Comparison of ENCODE assay signal across 28 cellular contexts in genomic region chr7:66640802-66641525, GRCh38. TPM values are rescaled to one million over a fixed set of nuclear protein-coding genes. Genes with fewer than 3 reads are reported as not detected.
DNase-seq lines count a peak whose midpoint lies in the region; ATAC-seq and TF ChIP-seq lines count a peak whose summit lies in the region.
"Had no signal": no experiment of that assay in that cellular context is flagged by ENCODE, and none has a peak within 500 bp of the region (broad histone marks: within the 10 kb centered on the region; RNA-seq: fewer than 3 reads in every experiment).

No MANE protein-coding gene starts in this region.

- H3K27ac ChIP-seq in caudate nucleus (ENCODE audit: low read depth, low read length) (peak overlapping the region; percentile 56), right lobe of liver (no peak overlapping the region), substantia nigra (ENCODE audit: low read depth, low read length, poor library complexity, severe bottlenecking) (peak overlapping the region; percentile 42), brain microvascular endothelial cell (no peak overlapping the region), tibial artery (no peak overlapping the region), testis (no peak overlapping the region)
- no peak overlapping the region for H3K27ac ChIP-seq in CD8-positive, alpha-beta memory T cell (ENCODE audit: low read depth, low read length)
- H3K27ac ChIP-seq: SK-N-MC, spleen had no signal

- POLR2A ChIA-PET in CD8-positive, alpha-beta memory T cell (lab: Charles Lee), result no interaction called here

- H3K4me1 Mint-ChIP-seq in CD8-positive, alpha-beta memory T cell, result peaks cover 21 to 43% (median 22%) of the 10 kb centered on the region in 3 donors

- H3K4me1 ChIP-seq in right lobe of liver (peaks cover 0 to 6% (median 0%) of the 10 kb centered on the region in 4 donors), tibial artery (no peaks in the 10 kb centered on the region), testis (no peaks in the 10 kb centered on the region)
- H3K4me1 ChIP-seq in CD8-positive, alpha-beta memory T cell (ENCODE audit: insufficient read depth, low read length), result no peaks in the 10 kb centered on the region

- TF ChIP-seq POLR2A in right lobe of liver (IDR thresholded peaks at IDR 0.05) (no peak), testis (IDR thresholded peaks at IDR 0.05) (no peak)

- TF ChIP-seq CTCF in right lobe of liver (IDR thresholded peaks at IDR 0.05) (no peak), brain microvascular endothelial cell (IDR thresholded peaks at IDR 0.05; ENCODE audit: low read depth, low read length, missing control alignments) (no peak), tibial artery (IDR thresholded peaks at IDR 0.05) (no peak), testis (IDR thresholded peaks at IDR 0.05) (no peak)

- H3K36me3 ChIP-seq in right lobe of liver (peaks cover 0 to 41% (median 7%) of the 10 kb centered on the region in 4 donors), brain microvascular endothelial cell (replicated peaks) (peaks cover 69% of the 10 kb centered on the region), tibial artery (peaks cover 58 to 87% (median 77%) of the 10 kb centered on the region in 3 donors), testis (ENCODE audit: low read depth, missing control alignments) (no peaks in the 10 kb centered on the region)
- H3K36me3 ChIP-seq in CD8-positive, alpha-beta memory T cell (ENCODE audit: insufficient read depth, low read length), result peaks cover 32% of the 10 kb centered on the region

- H3K36me3 Mint-ChIP-seq in CD8-positive, alpha-beta memory T cell, result peaks cover 6 to 87% (median 30%) of the 10 kb centered on the region in 3 donors

- intact Hi-C loops in right lobe of liver (cut with DNase I) (no loop called here), tibial artery (cut with DNase I; ENCODE audit: low total_unique reads) (no loop called here), testis (cut with DNase I; ENCODE audit: low total_unique reads) (no loop called here)

- H3K27me3 ChIP-seq in right lobe of liver (no peaks in the 10 kb centered on the region), brain microvascular endothelial cell (replicated peaks) (no peaks in the 10 kb centered on the region), tibial artery (no peaks in the 10 kb centered on the region), testis (no peaks in the 10 kb centered on the region)
- no peaks in the 10 kb centered on the region for H3K27me3 ChIP-seq in CD8-positive, alpha-beta memory T cell (ENCODE audit: insufficient read depth, low read length, poor library complexity, severe bottlenecking)
- H3K27me3 ChIP-seq: spleen had no signal

- peak; percentile 40 for DNase-seq in HuH-7 (ENCODE audit: low spot score)
- DNase-seq in caudate nucleus (lab: John Stamatoyannopoulos, UW), result no peak
- DNase-seq in right lobe of liver, result no peak
- no peak for DNase-seq in substantia nigra (lab: John Stamatoyannopoulos, UW)
- DNase-seq in brain microvascular endothelial cell, result no peak
- DNase-seq in tibial artery, result no peak
- no peak for DNase-seq in CD8-positive, alpha-beta memory T cell
- DNase-seq in testis, result no peak
- DNase-seq: activated CD4-positive, alpha-beta T cell treated with anti-CD3 and anti-CD28 coated beads, Interleukin-2, amount 10 ng/mL, durations not matched to agents 7 days and 5 days; activated naive CD4-positive, alpha-beta T cell treated with anti-CD3 and anti-CD28 coated beads for 36 hours; activated T-cell treated with anti-CD3 and anti-CD28 coated beads, Interleukin-2, amount 50 U/mL, for 48 hours; CD8-positive, alpha-beta T cell; cortex of kidney; DMS53; glutamatergic neuron; HFFc6; Kasumi-1; kidney; mammary epithelial cell; NCI-H1694 treated with DMSO at 0.1 percent for 48 hours; NCI-H2171 treated with DMSO at 0.1 percent for 48 hours; NCI-H524; occipital lobe; spleen; stimulated activated CD4-positive, alpha-beta T cell treated with anti-CD3 and anti-CD28 coated beads, Interleukin-4, amount 100 ng/mL, for 1 hour; stimulated activated naive CD4-positive, alpha-beta T cell; T-helper 2 cell had no signal

- peak; percentile 36 to 74 (median 66) for ATAC-seq in right lobe of liver
- ATAC-seq: CD8-positive, alpha-beta T cell had no signal

- H3K9me3 Mint-ChIP-seq in CD8-positive, alpha-beta memory T cell, result no peaks in the 10 kb centered on the region
- H3K9me3 Mint-ChIP-seq: activated CD4-positive, alpha-beta T cell treated with anti-CD3 and anti-CD28 coated beads, Interleukin-2, amount 10 ng/mL, durations not matched to agents 7 days and 5 days; activated naive CD4-positive, alpha-beta T cell treated with anti-CD3 and anti-CD28 coated beads for 36 hours; CD8-positive, alpha-beta T cell; HFFc6 had no signal

- CTCF ChIA-PET in CD8-positive, alpha-beta memory T cell (lab: Charles Lee), result no interaction called here

- 66% methylated on average over 7 of the region's 7 CpGs for WGBS in right lobe of liver (ENCODE audit: insufficient coverage, low coverage, low lambda C conversion rate, missing lambda C conversion rate)
- WGBS in testis, 2 donors, result 85 to 92% methylated on average over 7 of the region's 7 CpGs

- H3K27ac Mint-ChIP-seq in CD8-positive, alpha-beta memory T cell, result peak overlapping the region in 4 of 8 donors; percentile 6 to 64 (median 49)
- H3K27ac Mint-ChIP-seq: activated CD4-positive, alpha-beta T cell treated with anti-CD3 and anti-CD28 coated beads, Interleukin-2, amount 10 ng/mL, durations not matched to agents 7 days and 5 days; activated naive CD4-positive, alpha-beta T cell treated with anti-CD3 and anti-CD28 coated beads for 36 hours; CD8-positive, alpha-beta T cell; HFFc6 had no signal

- in situ Hi-C loops in brain microvascular endothelial cell (cut with HindIII; ENCODE audit: low pct_ligation_motif_present, low sequenced_read_pairs), result no loop called here

- no peaks in the 10 kb centered on the region for H3K9me3 ChIP-seq in right lobe of liver
- H3K9me3 ChIP-seq in tibial artery, result no peaks in the 10 kb centered on the region
- no peaks in the 10 kb centered on the region for H3K9me3 ChIP-seq in CD8-positive, alpha-beta memory T cell (ENCODE audit: low read length)
- no peaks in the 10 kb centered on the region for H3K9me3 ChIP-seq in testis
- H3K9me3 ChIP-seq: spleen had no signal

- no peaks in the 10 kb centered on the region for H3K27me3 Mint-ChIP-seq in CD8-positive, alpha-beta memory T cell
- H3K27me3 Mint-ChIP-seq: activated CD4-positive, alpha-beta T cell treated with anti-CD3 and anti-CD28 coated beads, Interleukin-2, amount 10 ng/mL, durations not matched to agents 7 days and 5 days had no signal

- H3K4me3 ChIP-seq in right lobe of liver (no peak overlapping the region), brain microvascular endothelial cell (ENCODE audit: low read depth, low read length) (no peak overlapping the region), tibial artery (no peak overlapping the region), testis (no peak overlapping the region)
- H3K4me3 ChIP-seq in CD8-positive, alpha-beta memory T cell (ENCODE audit: low read length), result no peak overlapping the region
- H3K4me3 ChIP-seq: SK-N-MC, spleen had no signal

- H3K4me3 Mint-ChIP-seq in CD8-positive, alpha-beta memory T cell, result no peak overlapping the region
- H3K4me3 Mint-ChIP-seq: activated CD4-positive, alpha-beta T cell treated with anti-CD3 and anti-CD28 coated beads, Interleukin-2, amount 10 ng/mL, durations not matched to agents 7 days and 5 days; activated naive CD4-positive, alpha-beta T cell treated with anti-CD3 and anti-CD28 coated beads for 36 hours; CD8-positive, alpha-beta T cell; HFFc6 had no signal

RNA-seq across cellular contexts. Expression of gene KCTD7, which starts 12.3 kb away (rescaled TPM):
- total RNA-seq in right lobe of liver (1 to 10 TPM; 1.4 to 5.7 (median 3.9) TPM), testis (10 to 100 TPM; 62.4 to 71.7 TPM)
- 10 to 100 TPM; 11.6 to 12.5 TPM for total RNA-seq in CD8-positive, alpha-beta memory T cell
- 17.1 TPM for polyA plus RNA-seq in CD8-positive, alpha-beta memory T cell
- 36.1 TPM for polyA plus RNA-seq in testis (ENCODE audit: insufficient read depth, low read depth, low replicate concordance)

Comparison
In these comparisons a context has a peak if more than half of its experiments do, and no peak if none do; other contexts are left out.
1. H3K27ac ChIP-seq: peak in caudate nucleus (single experiment) and substantia nigra (single experiment); none in right lobe of liver (0 of 3), brain microvascular endothelial cell (single experiment), tibial artery (0 of 2), CD8-positive, alpha-beta memory T cell (single experiment) and testis (0 of 2).
2. RNA of gene KCTD7, which starts 12.3 kb away (total RNA-seq): 62.4 to 71.7 TPM in testis; 11.6 to 12.5 TPM in CD8-positive, alpha-beta memory T cell and 1.4 to 5.7 TPM in right lobe of liver; every median in the first group is over 4 times any median in the second.